Comparison of ENCODE assay signal across 19 cellular contexts in the genomic region with DNA sequence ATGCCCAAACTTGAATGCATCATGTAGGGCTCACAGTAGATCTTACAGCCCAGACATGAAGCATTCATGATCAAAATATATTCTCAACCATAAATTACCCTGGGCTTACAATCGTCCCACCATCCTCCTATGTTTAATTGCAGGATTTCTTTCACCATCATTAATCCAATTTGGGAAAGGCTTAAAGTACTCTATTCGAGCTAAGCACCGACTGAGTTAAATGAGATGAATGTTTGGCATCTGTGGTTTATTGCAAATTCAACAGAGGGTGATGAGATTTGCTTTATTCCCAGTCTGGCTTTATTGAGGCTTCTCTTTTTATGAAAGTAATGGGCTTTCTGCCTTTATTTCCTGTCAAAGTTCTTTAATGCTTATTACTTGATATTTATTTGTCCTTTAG.
"Had no signal": no experiment of that assay in that cellular context is flagged by ENCODE, and none has a peak within 500 bp of the region (broad histone marks: within the 10 kb centered on the region; RNA-seq: fewer than 3 reads in every experiment).

No MANE protein-coding gene starts in this region.

- H3K9me3 Mint-ChIP-seq: activated T-cell treated with anti-CD3 and anti-CD28 coated beads, Interleukin-2, amount 50 U/mL, for 4 hours; type B pancreatic cell had no signal

- H3K27me3 ChIP-seq: body of pancreas, spleen had no signal

- H3K4me1 Mint-ChIP-seq: immature natural killer cell had no signal

- DNase-seq: activated CD4-positive, alpha-beta T cell treated with anti-CD3 and anti-CD28 coated beads, Interleukin-2, amount 50 U/mL, for 48 hours; activated CD8-positive, alpha-beta memory T cell treated with anti-CD3 and anti-CD28 coated beads, Interleukin-2, amount 50 U/mL, for 48 hours; activated naive CD4-positive, alpha-beta T cell treated with Interleukin-2 at 50 U/mL for 16 hours; activated T-cell treated with anti-CD3 and anti-CD28 coated beads, Interleukin-2, amount 50 U/mL, for 4 hours; body of pancreas; caudate nucleus; dermis blood vessel endothelial cell; effector CD8-positive, alpha-beta T cell; immature natural killer cell; left ventricle myocardium inferior; retina; spleen; stimulated activated CD4-positive, alpha-beta T cell treated with anti-CD3 and anti-CD28 coated beads, Interleukin-4, amount 100 ng/mL, for 24 hours; stimulated activated naive CD4-positive, alpha-beta T cell treated with Interleukin-2 at 50 U/mL for 16 hours; T-helper 9 cell had no signal

- H3K27ac Mint-ChIP-seq: immature natural killer cell; natural killer cell treated with Interleukin-12 subunit alpha and Interleukin-12 subunit beta and Interleukin-15 and Interleukin-18, amount 100 ng/mL, for 72 hours; progenitor cell of endocrine pancreas; type B pancreatic cell had no signal

- H3K27me3 Mint-ChIP-seq: progenitor cell of endocrine pancreas, type B pancreatic cell had no signal

- H3K4me1 ChIP-seq: body of pancreas, left ventricle myocardium inferior, spleen had no signal

- ATAC-seq: activated T-cell treated with anti-CD3 and anti-CD28 coated beads, Interleukin-2, amount 50 U/mL, for 4 hours; body of pancreas; natural killer cell treated with Interleukin-12 subunit alpha and Interleukin-12 subunit beta and Interleukin-15 and Interleukin-18, amount 100 ng/mL, for 72 hours had no signal

- H3K4me3 ChIP-seq: body of pancreas, left ventricle myocardium inferior, spleen, thoracic aorta had no signal

- H3K36me3 Mint-ChIP-seq: immature natural killer cell; natural killer cell treated with Interleukin-12 subunit alpha and Interleukin-12 subunit beta and Interleukin-15 and Interleukin-18, amount 100 ng/mL, for 72 hours; type B pancreatic cell had no signal

- H3K4me3 Mint-ChIP-seq: activated T-cell treated with anti-CD3 and anti-CD28 coated beads, Interleukin-2, amount 50 U/mL, for 4 hours; immature natural killer cell; natural killer cell treated with Interleukin-12 subunit alpha and Interleukin-12 subunit beta and Interleukin-15 and Interleukin-18, amount 100 ng/mL, for 72 hours; type B pancreatic cell had no signal

- H3K27ac ChIP-seq: body of pancreas, left ventricle myocardium inferior, spleen, thoracic aorta had no signal

- H3K9me3 ChIP-seq: body of pancreas, left ventricle myocardium inferior, spleen, thoracic aorta had no signal

- H3K36me3 ChIP-seq: left ventricle myocardium inferior, spleen, thoracic aorta had no signal
